In genomic region chr12:13099066-13099909, GRCh38 we compare ENCODE assay signal across 8 cellular contexts. TPM values are rescaled to one million over a fixed set of nuclear protein-coding genes. Genes with fewer than 3 reads are reported as not detected.
DNase-seq lines count a peak whose midpoint lies in the region; ATAC-seq and TF ChIP-seq lines count a peak whose summit lies in the region.

No MANE protein-coding gene starts in this region.

- H3K27me3 Mint-ChIP-seq in activated CD4-positive, alpha-beta T cell treated with anti-CD3 and anti-CD28 coated beads, Interleukin-2, amount 10 ng/mL, durations not matched to agents 7 days and 5 days = no peaks in the 10 kb centered on the region
- no peaks in the 10 kb centered on the region for H3K27me3 Mint-ChIP-seq in activated CD4-positive, alpha-beta memory T cell treated with anti-CD3 and anti-CD28 coated beads for 36 hours

- no peak for TF ChIP-seq POLR2A in tibial nerve (IDR thresholded peaks at IDR 0.05)

- H3K27ac Mint-ChIP-seq in activated CD4-positive, alpha-beta T cell treated with anti-CD3 and anti-CD28 coated beads, Interleukin-2, amount 10 ng/mL, durations not matched to agents 7 days and 5 days = peak overlapping the region; percentile 13
- peak overlapping the region; percentile 68 for H3K27ac Mint-ChIP-seq in activated CD4-positive, alpha-beta memory T cell treated with anti-CD3 and anti-CD28 coated beads for 36 hours

- H3K9me3 Mint-ChIP-seq in activated CD4-positive, alpha-beta T cell treated with anti-CD3 and anti-CD28 coated beads, Interleukin-2, amount 10 ng/mL, durations not matched to agents 7 days and 5 days = no peaks in the 10 kb centered on the region
- H3K9me3 Mint-ChIP-seq in activated CD4-positive, alpha-beta memory T cell treated with anti-CD3 and anti-CD28 coated beads for 36 hours = no peaks in the 10 kb centered on the region

- no peaks in the 10 kb centered on the region for H3K9me3 ChIP-seq in tibial nerve

- DNase-seq in activated CD4-positive, alpha-beta T cell treated with anti-CD3 and anti-CD28 coated beads, Interleukin-2, amount 10 ng/mL, durations not matched to agents 7 days and 5 days = no peak
- no peak for DNase-seq in activated CD4-positive, alpha-beta T cell treated with anti-CD3 and anti-CD28 coated beads, Interleukin-2, amount 50 U/mL, for 4 hours
- DNase-seq in activated CD4-positive, alpha-beta memory T cell treated with anti-CD3 and anti-CD28 coated beads for 36 hours = no peak
- DNase-seq in left kidney (ENCODE audit: low read depth, low spot score) = peak; percentile 59
- no peak for DNase-seq in tibial nerve (ENCODE audit: low spot score in 2 of 2)
- DNase-seq in NCI-H1048 (lab: John Stamatoyannopoulos, UW) = no peak
- DNase-seq in NCI-H2029 treated with DMSO at 0.1 percent for 48 hours (lab: John Stamatoyannopoulos, UW) = no peak

- H3K4me3 Mint-ChIP-seq in activated CD4-positive, alpha-beta T cell treated with anti-CD3 and anti-CD28 coated beads, Interleukin-2, amount 10 ng/mL, durations not matched to agents 7 days and 5 days = no peak overlapping the region
- H3K4me3 Mint-ChIP-seq in activated CD4-positive, alpha-beta memory T cell treated with anti-CD3 and anti-CD28 coated beads for 36 hours = no peak overlapping the region

- POLR2A ChIA-PET in activated CD4-positive, alpha-beta T cell treated with anti-CD3 and anti-CD28 coated beads, Interleukin-2, amount 10 ng/mL, durations not matched to agents 7 days and 5 days (lab: Charles Lee) = interaction anchor here (1.0 to 1.4 kb wide), 2 partner anchors 80 to 113 kb away, joined by 3 to 8 read pairs; no protein-coding TSS in a partner anchor
- POLR2A ChIA-PET in activated CD4-positive, alpha-beta memory T cell treated with anti-CD3 and anti-CD28 coated beads for 36 hours (lab: Charles Lee) = interaction anchor here (0.6 to 3.9 kb wide), 4 partner anchors 9 to 372 kb away, joined by 3 to 18 read pairs (median 4); no protein-coding TSS in a partner anchor

- H3K36me3 ChIP-seq in tibial nerve = no peaks in the 10 kb centered on the region

- CTCF ChIA-PET in activated CD4-positive, alpha-beta T cell treated with anti-CD3 and anti-CD28 coated beads, Interleukin-2, amount 10 ng/mL, durations not matched to agents 7 days and 5 days (lab: Charles Lee) = interaction anchor here (0.7 to 2.5 kb wide), 10 partner anchors 12 to 226 kb away, joined by 3 to 10 read pairs (median 6); no protein-coding TSS in a partner anchor
- CTCF ChIA-PET in activated CD4-positive, alpha-beta memory T cell treated with anti-CD3 and anti-CD28 coated beads for 36 hours (lab: Charles Lee) = interaction anchor here (0.6 to 6.0 kb wide), 9 partner anchors 48 to 363 kb away, joined by 3 to 173 read pairs (median 5); partner anchors contain the start of gene EMP1

- intact Hi-C loops in activated CD4-positive, alpha-beta memory T cell treated with anti-CD3 and anti-CD28 coated beads for 36 hours (cut with micrococcal nuclease) = no loop called here

- no peaks in the 10 kb centered on the region for H3K27me3 ChIP-seq in tibial nerve

- 64 to 66% methylated on average over 10 of the region's 10 CpGs for WGBS in tibial nerve, 2 donors

- peak overlapping the region; percentile 43 to 99 (median 82) for H3K27ac ChIP-seq in tibial nerve

- TF ChIP-seq EP300 in tibial nerve (IDR thresholded peaks at IDR 0.05) = peak in 1 of 2 donors; percentile 8

- peaks cover 0 to 64% (median 37%) of the 10 kb centered on the region in 4 donors for H3K4me1 ChIP-seq in tibial nerve

- no peak overlapping the region for H3K4me3 ChIP-seq in tibial nerve

- TF ChIP-seq CTCF in tibial nerve (IDR thresholded peaks at IDR 0.05) = no peak

- H3K4me1 Mint-ChIP-seq in activated CD4-positive, alpha-beta T cell treated with anti-CD3 and anti-CD28 coated beads, Interleukin-2, amount 10 ng/mL, durations not matched to agents 7 days and 5 days = peaks cover 56% of the 10 kb centered on the region
- H3K4me1 Mint-ChIP-seq in activated CD4-positive, alpha-beta memory T cell treated with anti-CD3 and anti-CD28 coated beads for 36 hours (ENCODE audit: low read depth) = peaks cover 63% of the 10 kb centered on the region

- no peaks in the 10 kb centered on the region for H3K36me3 Mint-ChIP-seq in activated CD4-positive, alpha-beta T cell treated with anti-CD3 and anti-CD28 coated beads, Interleukin-2, amount 10 ng/mL, durations not matched to agents 7 days and 5 days (ENCODE audit: low read depth)
- H3K36me3 Mint-ChIP-seq in activated CD4-positive, alpha-beta memory T cell treated with anti-CD3 and anti-CD28 coated beads for 36 hours = no peaks in the 10 kb centered on the region

- ATAC-seq in GM21786 (IDR thresholded peaks at IDR 0.05; ENCODE audit: unreplicated experiment) = no peak

RNA-seq across cellular contexts. Expression of gene GSG1, which starts 4.2 kb away (rescaled TPM):
- not detected for total RNA-seq in activated CD4-positive, alpha-beta T cell treated with anti-CD3 and anti-CD28 coated beads, Interleukin-2, amount 10 ng/mL, durations not matched to agents 7 days and 5 days
- not detected for total RNA-seq in activated CD4-positive, alpha-beta memory T cell treated with anti-CD3 and anti-CD28 coated beads for 36 hours
- total RNA-seq in tibial nerve = not detected

RNA-seq across cellular contexts. Expression of gene FAM234B, which starts 55.1 kb away (rescaled TPM):
- 1 to 10 TPM; 3.9 to 4.4 TPM for total RNA-seq in activated CD4-positive, alpha-beta T cell treated with anti-CD3 and anti-CD28 coated beads, Interleukin-2, amount 10 ng/mL, durations not matched to agents 7 days and 5 days
- total RNA-seq in activated CD4-positive, alpha-beta memory T cell treated with anti-CD3 and anti-CD28 coated beads for 36 hours = 1 to 10 TPM; 6.8 TPM
- total RNA-seq in tibial nerve = 10 to 100 TPM in 2 of 4 donors, 1 to 10 TPM in 2; 2.0 to 12.6 (median 8.4) TPM
